ENCODE assay signal across 8 cellular contexts in genomic region chr17:42133461-42134041, GRCh38. TPM values are rescaled to one million over a fixed set of nuclear protein-coding genes. Genes with fewer than 3 reads are reported as not detected.
DNase-seq lines count a peak whose midpoint lies in the region; ATAC-seq and TF ChIP-seq lines count a peak whose summit lies in the region.

No MANE protein-coding gene starts in this region.

- DNase-seq in DMS79 (lab: John Stamatoyannopoulos, UW) (peak; percentile 93), NCI-H524 (lab: John Stamatoyannopoulos, UW) (peak; percentile 67 to 85), chondrocyte (ENCODE audit: low spot score) (no peak), GOT3 (lab: John Stamatoyannopoulos, UW) (no peak)

- H3K27ac ChIP-seq in HEK293 (ENCODE audit: extremely low read depth, low read depth, low read length) = peak overlapping the region; percentile 13
- H3K27ac ChIP-seq in skeletal muscle tissue (ENCODE audit: low read depth, low read length) = peak overlapping the region; percentile 74

- peaks cover 28% of the 10 kb centered on the region for H3K4me1 ChIP-seq in HEK293 (ENCODE audit: control insufficient read depth, insufficient read depth, low read length)
- peaks cover 63 to 88% (median 88%) of the 10 kb centered on the region in 3 donors for H3K4me1 ChIP-seq in skeletal muscle tissue (ENCODE audit: control insufficient read depth in 3 of 3, insufficient read depth in 3 of 3, low read length in 3 of 3)

- peak overlapping the region; percentile 91 for H3K27ac Mint-ChIP-seq in chondrocyte (ENCODE audit: unreplicated experiment)

- H3K4me3 ChIP-seq in HEK293 (ENCODE audit: low read depth, low read length) (no peak overlapping the region), skeletal muscle tissue (ENCODE audit: low read length in 3 of 3) (peak overlapping the region in 1 of 3 donors; percentile 31)

- H3K27me3 ChIP-seq in skeletal muscle tissue (ENCODE audit: control insufficient read depth in 3 of 3, insufficient read depth in 3 of 3, low read length in 3 of 3) = no peaks in the 10 kb centered on the region

- peaks cover 18% of the 10 kb centered on the region for H3K36me3 Mint-ChIP-seq in chondrocyte (ENCODE audit: low read depth)

- CTCF ChIA-PET in HEK293 (lab: Yijun Ruan, JAX) = interaction anchor here (1.3 to 2.7 kb wide), 6 partner anchors 13 to 394 kb away, joined by 3 to 9 read pairs (median 4); partner anchors contain the start of gene KAT2A

- H3K27me3 Mint-ChIP-seq in chondrocyte (ENCODE audit: low read depth) = no peaks in the 10 kb centered on the region

- H3K9me3 Mint-ChIP-seq in chondrocyte (ENCODE audit: low read depth) = no peaks in the 10 kb centered on the region

- H3K9ac ChIP-seq in skeletal muscle tissue (ENCODE audit: low read depth in 1 of 3, low read length in 3 of 3) = peak overlapping the region; percentile 24 to 63 (median 59)

- ATAC-seq in GM18505 (IDR thresholded peaks at IDR 0.05; ENCODE audit: unreplicated experiment) (no peak), GM19035 (IDR thresholded peaks at IDR 0.05; ENCODE audit: unreplicated experiment) (no peak)

- H3K4me1 Mint-ChIP-seq in chondrocyte (ENCODE audit: low read depth) = peaks cover 52% of the 10 kb centered on the region

- TF ChIP-seq POLR2A in GM18505 (IDR thresholded peaks at IDR 0.05; ENCODE audit: borderline replicate concordance, extremely low read depth, insufficient read depth, insufficient read length) = no peak

- H3K9me3 ChIP-seq in HEK293 (ENCODE audit: control insufficient read depth, insufficient read depth, low read depth, low read length) (no peaks in the 10 kb centered on the region), skeletal muscle tissue (ENCODE audit: control insufficient read depth in 3 of 3, low read length in 3 of 3) (no peaks in the 10 kb centered on the region)

- no peak overlapping the region for H3K4me3 Mint-ChIP-seq in chondrocyte (ENCODE audit: unreplicated experiment)

- POLR2A ChIA-PET in HEK293 (lab: Yijun Ruan, JAX) = interaction anchor here (1.0 to 1.3 kb wide), 3 partner anchors 12 to 46 kb away, joined by 3 to 5 read pairs (median 5); partner anchors contain the start of genes KAT2A and RAB5C

- TF ChIP-seq CTCF in HEK293 (tag by site-specific recombination; IDR thresholded peaks at IDR 0.05) (no peak), chondrocyte (IDR thresholded peaks at IDR 0.05) (no peak)

- H3K36me3 ChIP-seq in HEK293 (ENCODE audit: control insufficient read depth in 2 of 2, insufficient read depth in 1 of 2, low read length in 2 of 2) = peaks cover 13 to 62% of the 10 kb centered on the region in 2 experiments; a peak in 2 of 3 replicates
- H3K36me3 ChIP-seq in skeletal muscle tissue (ENCODE audit: control insufficient read depth in 3 of 3, insufficient read depth in 3 of 3, low read length in 3 of 3) = peaks cover 19 to 22% (median 19%) of the 10 kb centered on the region in 3 donors

TF ChIP-seq in HEK293, 187 proteins besides CTCF, POLR2A, EP300 and RAD21:
- TF ChIP-seq ZNF394 (tag by site-specific recombination; IDR thresholded peaks at IDR 0.05; ENCODE audit: borderline replicate concordance) = 0 out of 2 replicates have a peak, but pooled peaks have one; percentile 22
- TF ChIP-seq ZIC2 (tag by site-specific recombination; IDR thresholded peaks at IDR 0.05) = peak; percentile 27; the same call in 1 of the 2 replicates
- no peak for TF ChIP-seq ZNF391 (tag by site-specific recombination; IDR thresholded peaks at IDR 0.05; ENCODE audit: borderline replicate concordance, low read depth)
- 0 out of 2 replicates have a peak, but pooled peaks have one; percentile 10 for TF ChIP-seq ZNF324 (tag by site-specific recombination; IDR thresholded peaks at IDR 0.05)
- peak; percentile 49; the same call in 1 of the 2 replicates for TF ChIP-seq KLF9 (tag by site-specific recombination; IDR thresholded peaks at IDR 0.05; ENCODE audit: low read depth)
- TF ChIP-seq PRDM4 (tag by site-specific recombination; IDR thresholded peaks at IDR 0.05) = peak; percentile 29; the same call in 1 of the 2 replicates
- TF ChIP-seq ZBTB17 (tag by site-specific recombination; IDR thresholded peaks at IDR 0.05) = peak; percentile 70; the same call in 1 of the 2 replicates
- peak; percentile 40; the same call in 1 of the 2 replicates for TF ChIP-seq ZNF366 (tag by site-specific recombination; conservative IDR thresholded peaks at IDR 0.05)
- TF ChIP-seq RBAK (tag by site-specific recombination; IDR thresholded peaks at IDR 0.05) = no peak
- TF ChIP-seq OSR2 (tag by site-specific recombination; IDR thresholded peaks at IDR 0.05) = no peak
- peak; percentile 33; the same call in 1 of the 2 replicates for TF ChIP-seq SP7 (tag by site-specific recombination; IDR thresholded peaks at IDR 0.05)
- peak; percentile 83 for TF ChIP-seq PRDM1 (tag by site-specific recombination; IDR thresholded peaks at IDR 0.05)

RNA-seq across cellular contexts. Expression of gene HSPB9, which starts 10.9 kb away (rescaled TPM):
- total RNA-seq in chondrocyte = not detected in 3 replicates
- total RNA-seq in skeletal muscle tissue = not detected

RNA-seq across cellular contexts. Expression of gene KAT2A, which starts 12.4 kb away (rescaled TPM):
- total RNA-seq in chondrocyte = 21.7 to 38.0 TPM (median 22.3 TPM) in 3 replicates
- 8.9 TPM for total RNA-seq in skeletal muscle tissue

RNA-seq across cellular contexts. Expression of gene DHX58, which starts 21.0 kb away (rescaled TPM):
- total RNA-seq in chondrocyte = 0.53 to 0.64 TPM (median 0.55 TPM) in 3 replicates
- total RNA-seq in skeletal muscle tissue = 3.7 TPM

RNA-seq across cellular contexts. Expression of gene RAB5C, which starts 21.2 kb away (rescaled TPM):
- 107 to 118 TPM (median 116 TPM) in 3 replicates for total RNA-seq in chondrocyte
- 19.8 TPM for total RNA-seq in skeletal muscle tissue

RNA-seq across cellular contexts. Expression of gene ZNF385C, which starts 35.3 kb away (rescaled TPM):
- total RNA-seq in chondrocyte (0.07 to 0.18 TPM in 2 of 3 replicates, not detected in the other), skeletal muscle tissue (0.52 TPM)

Comparison
In these comparisons a context has a peak if more than half of its experiments do, and no peak if none do; other contexts are left out.
1. DNase-seq: peak in DMS79 (single experiment) and NCI-H524 (2 of 2); none in chondrocyte (single experiment) and GOT3 (single experiment).